ENCODE assay signal across 8 cellular contexts in the genomic region with DNA sequence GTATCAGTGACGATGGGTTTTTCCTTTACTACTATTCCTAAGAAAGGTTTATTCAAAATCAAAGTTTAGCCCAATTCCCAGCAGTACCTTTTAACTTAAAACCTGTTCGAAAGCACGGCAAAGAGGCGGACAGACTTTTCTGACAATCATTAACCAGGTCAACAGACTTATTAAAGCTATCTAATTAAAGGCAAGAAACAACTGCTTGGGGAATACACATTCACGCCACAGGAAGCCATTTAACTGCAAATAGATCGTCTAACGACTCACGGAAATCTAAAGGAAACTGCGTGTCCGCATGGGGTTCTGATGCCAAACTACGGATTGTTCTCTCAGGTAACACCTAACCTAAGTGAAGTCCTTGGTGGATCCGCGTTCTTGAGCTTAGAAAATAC. TPM values are rescaled to one million over a fixed set of nuclear protein-coding genes. Genes with fewer than 3 reads are reported as not detected.
DNase-seq lines count a peak whose midpoint lies in the region; ATAC-seq and TF ChIP-seq lines count a peak whose summit lies in the region.

No MANE protein-coding gene starts in this region.

- CTCF ChIA-PET in activated CD8-positive, alpha-beta memory T cell treated with anti-CD3 and anti-CD28 coated beads, Interleukin-2, amount 10 ng/mL, durations not matched to agents 7 days and 5 days (lab: Charles Lee), result interaction anchor here (1.1 to 1.2 kb wide), 2 partner anchors 17 to 26 kb away, joined by 3 to 4 read pairs; no protein-coding TSS in a partner anchor

- TF ChIP-seq CTCF in foreskin fibroblast (IDR thresholded peaks at IDR 0.05; ENCODE audit: low read depth, low read length), result no peak

- peak overlapping the region; percentile 72 to 89 for H3K4me3 ChIP-seq in foreskin fibroblast (ENCODE audit: low read depth in 1 of 2, low read length in 2 of 2)

- no peak for DNase-seq in activated CD8-positive, alpha-beta memory T cell treated with anti-CD3 and anti-CD28 coated beads, Interleukin-2, amount 10 ng/mL, durations not matched to agents 7 days and 5 days
- DNase-seq in activated CD8-positive, alpha-beta memory T cell treated with anti-CD3 and anti-CD28 coated beads, Interleukin-2, amount 50 U/mL, for 4 hours, result no peak
- DNase-seq in T-helper 17 cell (no peak), foreskin fibroblast (no peak), renal cortical epithelial cell (ENCODE audit: low read depth) (peak; percentile 83), NCI-H1417 treated with DMSO at 0.1 percent for 48 hours (lab: John Stamatoyannopoulos, UW) (no peak), NCI-H2196 (lab: John Stamatoyannopoulos, UW; ENCODE audit: unreplicated experiment) (no peak)

- H3K36me3 Mint-ChIP-seq in activated CD8-positive, alpha-beta memory T cell treated with anti-CD3 and anti-CD28 coated beads, Interleukin-2, amount 10 ng/mL, durations not matched to agents 7 days and 5 days, result peaks cover 3% of the 10 kb centered on the region
- peaks cover 3% of the 10 kb centered on the region for H3K36me3 Mint-ChIP-seq in T-helper 17 cell (ENCODE audit: low read depth)

- H3K9me3 Mint-ChIP-seq in activated CD8-positive, alpha-beta memory T cell treated with anti-CD3 and anti-CD28 coated beads, Interleukin-2, amount 10 ng/mL, durations not matched to agents 7 days and 5 days (ENCODE audit: low read depth), result no peaks in the 10 kb centered on the region

- ATAC-seq in activated CD8-positive, alpha-beta memory T cell treated with anti-CD3 and anti-CD28 coated beads, Interleukin-2, amount 10 ng/mL, durations not matched to agents 7 days and 5 days, result peak; percentile 10
- ATAC-seq in HG02885 (IDR thresholded peaks at IDR 0.05; ENCODE audit: poor library complexity, unreplicated experiment) (peak; percentile 15), T-helper 17 cell (peak; percentile 33)

- H3K27me3 Mint-ChIP-seq in activated CD8-positive, alpha-beta memory T cell treated with anti-CD3 and anti-CD28 coated beads, Interleukin-2, amount 10 ng/mL, durations not matched to agents 7 days and 5 days, result peaks cover 6% of the 10 kb centered on the region
- no peaks in the 10 kb centered on the region for H3K27me3 Mint-ChIP-seq in T-helper 17 cell

- no peaks in the 10 kb centered on the region for H3K9me3 ChIP-seq in T-helper 17 cell (ENCODE audit: control insufficient read depth, low read length, poor library complexity, severe bottlenecking)

- peak overlapping the region; percentile 93 for H3K27ac Mint-ChIP-seq in activated CD8-positive, alpha-beta memory T cell treated with anti-CD3 and anti-CD28 coated beads, Interleukin-2, amount 10 ng/mL, durations not matched to agents 7 days and 5 days
- H3K27ac Mint-ChIP-seq in T-helper 17 cell, result peak overlapping the region; percentile 95

- H3K4me3 Mint-ChIP-seq in activated CD8-positive, alpha-beta memory T cell treated with anti-CD3 and anti-CD28 coated beads, Interleukin-2, amount 10 ng/mL, durations not matched to agents 7 days and 5 days, result peak overlapping the region; percentile 84
- peak overlapping the region; percentile 99 for H3K4me3 Mint-ChIP-seq in T-helper 17 cell

- H3K4me1 Mint-ChIP-seq in activated CD8-positive, alpha-beta memory T cell treated with anti-CD3 and anti-CD28 coated beads, Interleukin-2, amount 10 ng/mL, durations not matched to agents 7 days and 5 days, result peaks cover 38% of the 10 kb centered on the region
- H3K4me1 Mint-ChIP-seq in T-helper 17 cell, result peaks cover 23% of the 10 kb centered on the region

RNA-seq across cellular contexts. Expression of a gene that starts 0.7 kb away (rescaled TPM):
- 1 to 10 TPM; 5.6 to 6.1 TPM for total RNA-seq in activated CD8-positive, alpha-beta memory T cell treated with anti-CD3 and anti-CD28 coated beads, Interleukin-2, amount 10 ng/mL, durations not matched to agents 7 days and 5 days
- total RNA-seq in T-helper 17 cell (10 to 100 TPM; 22.4 to 22.9 TPM), renal cortical epithelial cell (36.8 and 47.2 TPM in 2 replicates)
